In the genomic region with DNA sequence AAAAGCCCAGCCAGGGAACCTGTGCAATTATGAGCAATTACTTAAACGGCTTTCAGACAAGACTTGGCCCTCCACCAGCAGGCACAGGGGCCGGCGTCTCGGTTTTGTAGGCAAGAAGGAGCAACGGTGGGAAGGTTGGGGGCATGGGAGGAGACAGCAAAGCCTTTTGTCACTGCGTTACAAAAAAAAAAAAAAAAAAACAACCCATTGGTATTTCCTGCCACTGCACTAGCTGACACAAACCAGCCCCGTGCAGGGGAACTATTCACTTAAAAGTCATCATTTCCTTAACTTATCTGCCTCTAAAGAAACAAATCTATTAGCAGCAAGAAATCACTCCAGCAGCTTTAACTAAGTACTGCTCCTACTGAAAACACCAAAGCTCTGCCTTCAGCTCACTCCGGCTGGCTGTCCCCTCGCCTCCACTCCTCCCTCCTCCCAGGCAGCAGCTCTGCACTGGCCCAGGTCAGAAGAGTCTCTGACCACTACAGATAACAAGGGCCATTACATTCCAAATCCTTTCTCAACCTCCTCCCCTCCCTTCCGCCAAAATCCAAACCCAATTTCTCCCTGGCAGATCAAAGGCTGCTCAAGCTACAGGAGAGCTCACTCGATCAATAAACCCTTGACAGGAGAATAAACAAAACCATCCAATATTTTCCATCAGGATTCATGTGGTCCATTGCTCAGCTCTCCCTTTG, we compare ENCODE assay signal across 1 cellular context.
TF ChIP-seq lines count a peak whose summit lies in the region.

No MANE protein-coding gene starts in this region.

TF ChIP-seq in HepG2, 621 proteins besides CTCF, POLR2A, EP300 and RAD21 (continued from another document and continues in another):
- TF ChIP-seq ZSCAN25 (CRISPR knock-in tag; IDR thresholded peaks at IDR 0.05) (0 out of 2 replicates have a peak, but pooled peaks have one; percentile 42), FOXO1 (CRISPR knock-in tag; IDR thresholded peaks at IDR 0.05) (peak; percentile 85), PAX8 (CRISPR knock-in tag; IDR thresholded peaks at IDR 0.05; ENCODE audit: borderline replicate concordance) (no peak), HMG20A (CRISPR knock-in tag; IDR thresholded peaks at IDR 0.05; ENCODE audit: borderline replicate concordance) (peak; percentile 77; the same call in 1 of the 2 replicates), TBX2 (CRISPR knock-in tag; IDR thresholded peaks at IDR 0.05; ENCODE audit: borderline replicate concordance) (peak; percentile 75), SP4 (CRISPR knock-in tag; IDR thresholded peaks at IDR 0.05) (peak; percentile 48), ZNF331 (CRISPR knock-in tag; IDR thresholded peaks at IDR 0.05) (peak; percentile 83), ZNF282 (IDR thresholded peaks at IDR 0.05; ENCODE audit: partially characterized antibody) (no peak), RBAK (CRISPR knock-in tag; IDR thresholded peaks at IDR 0.05) (peak; percentile 83; the same call in 1 of the 2 replicates), POLR2G (IDR thresholded peaks at IDR 0.05; ENCODE audit: low read depth, low read length) (peak; percentile 37; the same call in 1 of the 2 replicates), DMAP1 (CRISPR knock-in tag; IDR thresholded peaks at IDR 0.05) (no peak; the same call in 1 of the 2 replicates), U2AF2 (IDR thresholded peaks at IDR 0.05; ENCODE audit: low read depth, low read length) (no peak), KMT2B (CRISPR knock-in tag; IDR thresholded peaks at IDR 0.05) (no peak), TMF1 (CRISPR knock-in tag; IDR thresholded peaks at IDR 0.05; ENCODE audit: low read depth) (no peak), ETV6 (CRISPR knock-in tag; conservative IDR thresholded peaks at IDR 0.05) (no peak), KDM5A (IDR thresholded peaks at IDR 0.05; ENCODE audit: borderline replicate concordance, low read length) (no peak), ZNF768 (CRISPR knock-in tag; IDR thresholded peaks at IDR 0.05) (peak; percentile 87), MTF2 (CRISPR knock-in tag; IDR thresholded peaks at IDR 0.05; ENCODE audit: borderline replicate concordance) (no peak), ETV5 (CRISPR knock-in tag; IDR thresholded peaks at IDR 0.05; ENCODE audit: borderline replicate concordance) (peak; percentile 87)
- TF ChIP-seq, protein P1, sequence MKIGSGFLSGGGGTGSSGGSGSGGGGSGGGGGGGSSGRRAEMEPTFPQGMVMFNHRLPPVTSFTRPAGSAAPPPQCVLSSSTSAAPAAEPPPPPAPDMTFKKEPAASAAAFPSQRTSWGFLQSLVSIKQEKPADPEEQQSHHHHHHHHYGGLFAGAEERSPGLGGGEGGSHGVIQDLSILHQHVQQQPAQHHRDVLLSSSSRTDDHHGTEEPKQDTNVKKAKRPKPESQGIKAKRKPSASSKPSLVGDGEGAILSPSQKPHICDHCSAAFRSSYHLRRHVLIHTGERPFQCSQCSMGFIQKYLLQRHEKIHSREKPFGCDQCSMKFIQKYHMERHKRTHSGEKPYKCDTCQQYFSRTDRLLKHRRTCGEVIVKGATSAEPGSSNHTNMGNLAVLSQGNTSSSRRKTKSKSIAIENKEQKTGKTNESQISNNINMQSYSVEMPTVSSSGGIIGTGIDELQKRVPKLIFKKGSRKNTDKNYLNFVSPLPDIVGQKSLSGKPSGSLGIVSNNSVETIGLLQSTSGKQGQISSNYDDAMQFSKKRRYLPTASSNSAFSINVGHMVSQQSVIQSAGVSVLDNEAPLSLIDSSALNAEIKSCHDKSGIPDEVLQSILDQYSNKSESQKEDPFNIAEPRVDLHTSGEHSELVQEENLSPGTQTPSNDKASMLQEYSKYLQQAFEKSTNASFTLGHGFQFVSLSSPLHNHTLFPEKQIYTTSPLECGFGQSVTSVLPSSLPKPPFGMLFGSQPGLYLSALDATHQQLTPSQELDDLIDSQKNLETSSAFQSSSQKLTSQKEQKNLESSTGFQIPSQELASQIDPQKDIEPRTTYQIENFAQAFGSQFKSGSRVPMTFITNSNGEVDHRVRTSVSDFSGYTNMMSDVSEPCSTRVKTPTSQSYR (CRISPR knock-in tag; IDR thresholded peaks at IDR 0.05; ENCODE audit: borderline replicate concordance) = peak; percentile 42; the same call in 1 of the 2 replicates
- TF ChIP-seq, protein P2, sequence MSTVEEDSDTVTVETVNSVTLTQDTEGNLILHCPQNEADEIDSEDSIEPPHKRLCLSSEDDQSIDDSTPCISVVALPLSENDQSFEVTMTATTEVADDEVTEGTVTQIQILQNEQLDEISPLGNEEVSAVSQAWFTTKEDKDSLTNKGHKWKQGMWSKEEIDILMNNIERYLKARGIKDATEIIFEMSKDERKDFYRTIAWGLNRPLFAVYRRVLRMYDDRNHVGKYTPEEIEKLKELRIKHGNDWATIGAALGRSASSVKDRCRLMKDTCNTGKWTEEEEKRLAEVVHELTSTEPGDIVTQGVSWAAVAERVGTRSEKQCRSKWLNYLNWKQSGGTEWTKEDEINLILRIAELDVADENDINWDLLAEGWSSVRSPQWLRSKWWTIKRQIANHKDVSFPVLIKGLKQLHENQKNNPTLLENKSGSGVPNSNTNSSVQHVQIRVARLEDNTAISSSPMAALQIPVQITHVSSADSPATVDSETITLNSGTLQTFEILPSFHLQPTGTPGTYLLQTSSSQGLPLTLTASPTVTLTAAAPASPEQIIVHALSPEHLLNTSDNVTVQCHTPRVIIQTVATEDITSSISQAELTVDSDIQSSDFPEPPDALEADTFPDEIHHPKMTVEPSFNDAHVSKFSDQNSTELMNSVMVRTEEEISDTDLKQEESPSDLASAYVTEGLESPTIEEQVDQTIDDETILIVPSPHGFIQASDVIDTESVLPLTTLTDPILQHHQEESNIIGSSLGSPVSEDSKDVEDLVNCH (CRISPR knock-in tag; IDR thresholded peaks at IDR 0.05) = no peak
- TF ChIP-seq, protein P3, sequence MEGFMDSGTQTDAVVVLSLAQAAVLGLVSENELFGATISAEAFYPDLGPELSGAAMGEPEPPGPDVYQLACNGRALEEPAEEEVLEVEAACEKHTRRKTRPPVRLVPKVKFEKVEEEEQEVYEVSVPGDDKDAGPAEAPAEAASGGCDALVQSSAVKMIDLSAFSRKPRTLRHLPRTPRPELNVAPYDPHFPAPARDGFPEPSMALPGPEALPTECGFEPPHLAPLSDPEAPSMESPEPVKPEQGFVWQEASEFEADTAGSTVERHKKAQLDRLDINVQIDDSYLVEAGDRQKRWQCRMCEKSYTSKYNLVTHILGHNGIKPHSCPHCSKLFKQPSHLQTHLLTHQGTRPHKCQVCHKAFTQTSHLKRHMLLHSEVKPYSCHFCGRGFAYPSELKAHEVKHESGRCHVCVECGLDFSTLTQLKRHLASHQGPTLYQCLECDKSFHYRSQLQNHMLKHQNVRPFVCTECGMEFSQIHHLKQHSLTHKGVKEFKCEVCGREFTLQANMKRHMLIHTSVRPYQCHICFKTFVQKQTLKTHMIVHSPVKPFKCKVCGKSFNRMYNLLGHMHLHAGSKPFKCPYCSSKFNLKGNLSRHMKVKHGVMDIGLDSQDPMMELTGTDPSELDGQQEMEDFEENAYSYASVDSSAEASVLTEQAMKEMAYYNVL (CRISPR knock-in tag; IDR thresholded peaks at IDR 0.05; ENCODE audit: borderline replicate concordance) = peak; percentile 92
- TF ChIP-seq, protein P4, sequence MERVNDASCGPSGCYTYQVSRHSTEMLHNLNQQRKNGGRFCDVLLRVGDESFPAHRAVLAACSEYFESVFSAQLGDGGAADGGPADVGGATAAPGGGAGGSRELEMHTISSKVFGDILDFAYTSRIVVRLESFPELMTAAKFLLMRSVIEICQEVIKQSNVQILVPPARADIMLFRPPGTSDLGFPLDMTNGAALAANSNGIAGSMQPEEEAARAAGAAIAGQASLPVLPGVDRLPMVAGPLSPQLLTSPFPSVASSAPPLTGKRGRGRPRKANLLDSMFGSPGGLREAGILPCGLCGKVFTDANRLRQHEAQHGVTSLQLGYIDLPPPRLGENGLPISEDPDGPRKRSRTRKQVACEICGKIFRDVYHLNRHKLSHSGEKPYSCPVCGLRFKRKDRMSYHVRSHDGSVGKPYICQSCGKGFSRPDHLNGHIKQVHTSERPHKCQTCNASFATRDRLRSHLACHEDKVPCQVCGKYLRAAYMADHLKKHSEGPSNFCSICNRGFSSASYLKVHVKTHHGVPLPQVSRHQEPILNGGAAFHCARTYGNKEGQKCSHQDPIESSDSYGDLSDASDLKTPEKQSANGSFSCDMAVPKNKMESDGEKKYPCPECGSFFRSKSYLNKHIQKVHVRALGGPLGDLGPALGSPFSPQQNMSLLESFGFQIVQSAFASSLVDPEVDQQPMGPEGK (CRISPR knock-in tag; IDR thresholded peaks at IDR 0.05) = peak; percentile 63
- TF ChIP-seq, protein P5, sequence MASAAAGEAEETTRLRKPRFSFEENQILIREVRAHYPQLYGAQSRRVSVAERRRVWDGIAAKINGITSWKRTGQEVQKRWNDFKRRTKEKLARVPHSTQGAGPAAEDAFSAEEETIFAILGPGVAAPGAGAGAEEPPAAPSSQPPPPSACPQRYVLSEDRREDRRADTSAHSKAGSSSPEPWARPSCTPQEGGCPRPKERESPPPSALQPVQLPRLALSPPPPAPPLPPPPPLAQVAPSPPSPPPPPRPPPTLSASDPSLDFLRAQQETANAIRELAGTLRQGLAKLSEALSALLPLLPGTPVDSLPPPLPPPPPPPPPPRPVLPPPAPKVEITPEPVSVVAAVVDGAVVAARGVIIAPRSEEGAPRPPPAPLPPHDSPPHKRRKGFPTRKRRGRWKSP (CRISPR knock-in tag; IDR thresholded peaks at IDR 0.05) = peak; percentile 44; the same call in 1 of the 2 replicates
- TF ChIP-seq, protein P6, sequence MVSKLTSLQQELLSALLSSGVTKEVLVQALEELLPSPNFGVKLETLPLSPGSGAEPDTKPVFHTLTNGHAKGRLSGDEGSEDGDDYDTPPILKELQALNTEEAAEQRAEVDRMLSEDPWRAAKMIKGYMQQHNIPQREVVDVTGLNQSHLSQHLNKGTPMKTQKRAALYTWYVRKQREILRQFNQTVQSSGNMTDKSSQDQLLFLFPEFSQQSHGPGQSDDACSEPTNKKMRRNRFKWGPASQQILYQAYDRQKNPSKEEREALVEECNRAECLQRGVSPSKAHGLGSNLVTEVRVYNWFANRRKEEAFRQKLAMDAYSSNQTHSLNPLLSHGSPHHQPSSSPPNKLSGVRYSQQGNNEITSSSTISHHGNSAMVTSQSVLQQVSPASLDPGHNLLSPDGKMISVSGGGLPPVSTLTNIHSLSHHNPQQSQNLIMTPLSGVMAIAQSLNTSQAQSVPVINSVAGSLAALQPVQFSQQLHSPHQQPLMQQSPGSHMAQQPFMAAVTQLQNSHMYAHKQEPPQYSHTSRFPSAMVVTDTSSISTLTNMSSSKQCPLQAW (CRISPR knock-in tag; IDR thresholded peaks at IDR 0.05) = 0 out of 2 replicates have a peak, but pooled peaks have one; percentile 42
- TF ChIP-seq, protein P7, sequence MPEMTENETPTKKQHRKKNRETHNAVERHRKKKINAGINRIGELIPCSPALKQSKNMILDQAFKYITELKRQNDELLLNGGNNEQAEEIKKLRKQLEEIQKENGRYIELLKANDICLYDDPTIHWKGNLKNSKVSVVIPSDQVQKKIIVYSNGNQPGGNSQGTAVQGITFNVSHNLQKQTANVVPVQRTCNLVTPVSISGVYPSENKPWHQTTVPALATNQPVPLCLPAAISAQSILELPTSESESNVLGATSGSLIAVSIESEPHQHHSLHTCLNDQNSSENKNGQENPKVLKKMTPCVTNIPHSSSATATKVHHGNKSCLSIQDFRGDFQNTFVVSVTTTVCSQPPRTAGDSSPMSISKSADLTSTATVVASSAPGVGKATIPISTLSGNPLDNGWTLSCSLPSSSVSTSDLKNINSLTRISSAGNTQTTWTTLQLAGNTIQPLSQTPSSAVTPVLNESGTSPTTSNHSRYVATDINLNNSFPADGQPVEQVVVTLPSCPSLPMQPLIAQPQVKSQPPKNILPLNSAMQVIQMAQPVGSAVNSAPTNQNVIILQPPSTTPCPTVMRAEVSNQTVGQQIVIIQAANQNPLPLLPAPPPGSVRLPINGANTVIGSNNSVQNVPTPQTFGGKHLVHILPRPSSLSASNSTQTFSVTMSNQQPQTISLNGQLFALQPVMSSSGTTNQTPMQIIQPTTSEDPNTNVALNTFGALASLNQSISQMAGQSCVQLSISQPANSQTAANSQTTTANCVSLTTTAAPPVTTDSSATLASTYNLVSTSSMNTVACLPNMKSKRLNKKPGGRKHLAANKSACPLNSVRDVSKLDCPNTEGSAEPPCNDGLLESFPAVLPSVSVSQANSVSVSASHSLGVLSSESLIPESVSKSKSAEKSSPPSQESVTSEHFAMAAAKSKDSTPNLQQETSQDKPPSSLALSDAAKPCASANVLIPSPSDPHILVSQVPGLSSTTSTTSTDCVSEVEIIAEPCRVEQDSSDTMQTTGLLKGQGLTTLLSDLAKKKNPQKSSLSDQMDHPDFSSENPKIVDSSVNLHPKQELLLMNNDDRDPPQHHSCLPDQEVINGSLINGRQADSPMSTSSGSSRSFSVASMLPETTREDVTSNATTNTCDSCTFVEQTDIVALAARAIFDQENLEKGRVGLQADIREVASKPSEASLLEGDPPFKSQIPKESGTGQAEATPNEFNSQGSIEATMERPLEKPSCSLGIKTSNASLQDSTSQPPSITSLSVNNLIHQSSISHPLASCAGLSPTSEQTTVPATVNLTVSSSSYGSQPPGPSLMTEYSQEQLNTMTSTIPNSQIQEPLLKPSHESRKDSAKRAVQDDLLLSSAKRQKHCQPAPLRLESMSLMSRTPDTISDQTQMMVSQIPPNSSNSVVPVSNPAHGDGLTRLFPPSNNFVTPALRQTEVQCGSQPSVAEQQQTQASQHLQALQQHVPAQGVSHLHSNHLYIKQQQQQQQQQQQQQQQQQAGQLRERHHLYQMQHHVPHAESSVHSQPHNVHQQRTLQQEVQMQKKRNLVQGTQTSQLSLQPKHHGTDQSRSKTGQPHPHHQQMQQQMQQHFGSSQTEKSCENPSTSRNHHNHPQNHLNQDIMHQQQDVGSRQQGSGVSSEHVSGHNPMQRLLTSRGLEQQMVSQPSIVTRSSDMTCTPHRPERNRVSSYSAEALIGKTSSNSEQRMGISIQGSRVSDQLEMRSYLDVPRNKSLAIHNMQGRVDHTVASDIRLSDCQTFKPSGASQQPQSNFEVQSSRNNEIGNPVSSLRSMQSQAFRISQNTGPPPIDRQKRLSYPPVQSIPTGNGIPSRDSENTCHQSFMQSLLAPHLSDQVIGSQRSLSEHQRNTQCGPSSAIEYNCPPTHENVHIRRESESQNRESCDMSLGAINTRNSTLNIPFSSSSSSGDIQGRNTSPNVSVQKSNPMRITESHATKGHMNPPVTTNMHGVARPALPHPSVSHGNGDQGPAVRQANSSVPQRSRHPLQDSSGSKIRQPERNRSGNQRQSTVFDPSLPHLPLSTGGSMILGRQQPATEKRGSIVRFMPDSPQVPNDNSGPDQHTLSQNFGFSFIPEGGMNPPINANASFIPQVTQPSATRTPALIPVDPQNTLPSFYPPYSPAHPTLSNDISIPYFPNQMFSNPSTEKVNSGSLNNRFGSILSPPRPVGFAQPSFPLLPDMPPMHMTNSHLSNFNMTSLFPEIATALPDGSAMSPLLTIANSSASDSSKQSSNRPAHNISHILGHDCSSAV (CRISPR knock-in tag; IDR thresholded peaks at IDR 0.05; ENCODE audit: borderline replicate concordance) = no peak
- TF ChIP-seq, protein P8, sequence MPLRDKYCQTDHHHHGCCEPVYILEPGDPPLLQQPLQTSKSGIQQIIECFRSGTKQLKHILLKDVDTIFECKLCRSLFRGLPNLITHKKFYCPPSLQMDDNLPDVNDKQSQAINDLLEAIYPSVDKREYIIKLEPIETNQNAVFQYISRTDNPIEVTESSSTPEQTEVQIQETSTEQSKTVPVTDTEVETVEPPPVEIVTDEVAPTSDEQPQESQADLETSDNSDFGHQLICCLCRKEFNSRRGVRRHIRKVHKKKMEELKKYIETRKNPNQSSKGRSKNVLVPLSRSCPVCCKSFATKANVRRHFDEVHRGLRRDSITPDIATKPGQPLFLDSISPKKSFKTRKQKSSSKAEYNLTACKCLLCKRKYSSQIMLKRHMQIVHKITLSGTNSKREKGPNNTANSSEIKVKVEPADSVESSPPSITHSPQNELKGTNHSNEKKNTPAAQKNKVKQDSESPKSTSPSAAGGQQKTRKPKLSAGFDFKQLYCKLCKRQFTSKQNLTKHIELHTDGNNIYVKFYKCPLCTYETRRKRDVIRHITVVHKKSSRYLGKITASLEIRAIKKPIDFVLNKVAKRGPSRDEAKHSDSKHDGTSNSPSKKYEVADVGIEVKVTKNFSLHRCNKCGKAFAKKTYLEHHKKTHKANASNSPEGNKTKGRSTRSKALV (CRISPR knock-in tag; IDR thresholded peaks at IDR 0.05) = no peak
